8 cellular contexts compared by ENCODE assay signal in genomic region chr2:227163445-227163997, GRCh38. TPM values are rescaled to one million over a fixed set of nuclear protein-coding genes. Genes with fewer than 3 reads are reported as not detected.
DNase-seq lines count a peak whose midpoint lies in the region; ATAC-seq and TF ChIP-seq lines count a peak whose summit lies in the region.

No MANE protein-coding gene starts in this region.

- H2AFZ ChIP-seq in SK-N-SH (ENCODE audit: low read depth): no peak overlapping the region

- no peak for TF ChIP-seq RAD21 in SK-N-SH (IDR thresholded peaks at IDR 0.05; ENCODE audit: low read length)

- H3K4me1 ChIP-seq in SK-N-SH (ENCODE audit: control insufficient read depth in 1 of 2, insufficient read depth in 2 of 2, low read depth in 1 of 2, low read length in 1 of 2): peaks cover 0 to 12% of the 10 kb centered on the region in 2 experiments; a peak in 1 of 4 replicates

- peaks cover 28% of the 10 kb centered on the region for H3K27me3 ChIP-seq in SK-N-SH (ENCODE audit: insufficient read depth)

- peak overlapping the region; percentile 40 to 50 for H3K4me3 ChIP-seq in SK-N-SH (ENCODE audit: low read depth in 2 of 2, low read length in 1 of 2)
- peak overlapping the region; percentile 72 for H3K4me3 ChIP-seq in retinal pigment epithelial cell (ENCODE audit: low read length)

- H3K9me3 ChIP-seq in SK-N-SH: no peaks in the 10 kb centered on the region

- intact Hi-C loops in Right ventricle myocardium superior (cut with DNase I): no loop called here

- no peak for TF ChIP-seq EP300 in SK-N-SH (IDR thresholded peaks at IDR 0.05; ENCODE audit: borderline replicate concordance in 1 of 2, low read depth in 1 of 2, low read length in 1 of 2)

- H3F3A ChIP-seq in SK-N-SH (replicated peaks; ENCODE audit: insufficient read depth): no peaks in the 10 kb centered on the region

- H3K9me3 Mint-ChIP-seq in stimulated activated naive CD8-positive, alpha-beta T cell treated with anti-CD3 and anti-CD28 coated beads, Interleukin-15, Interleukin-2, amounts not matched to agents 100 ng/mL and 50 ng/mL, for 24 hours: peaks cover 6% of the 10 kb centered on the region

- no peak for ATAC-seq in stimulated activated naive CD8-positive, alpha-beta T cell treated with anti-CD3 and anti-CD28 coated beads, Interleukin-15, Interleukin-2, amounts not matched to agents 100 U/mL and 50 U/mL, for 24 hours
- ATAC-seq in HG02798 (IDR thresholded peaks at IDR 0.05; ENCODE audit: poor library complexity, unreplicated experiment) (peak; percentile 75), Right ventricle myocardium superior (ENCODE audit: poor library complexity) (peak; percentile 49)

- H3K4me3 Mint-ChIP-seq in stimulated activated naive CD8-positive, alpha-beta T cell treated with anti-CD3 and anti-CD28 coated beads, Interleukin-15, Interleukin-2, amounts not matched to agents 100 ng/mL and 50 ng/mL, for 24 hours: peak overlapping the region; percentile 56

- peaks cover 13% of the 10 kb centered on the region for H3K4me1 Mint-ChIP-seq in stimulated activated naive CD8-positive, alpha-beta T cell treated with anti-CD3 and anti-CD28 coated beads, Interleukin-15, Interleukin-2, amounts not matched to agents 100 ng/mL and 50 ng/mL, for 24 hours (ENCODE audit: low read depth)

- 4% methylated on average over 18 of the region's 20 CpGs for WGBS in SK-N-SH (ENCODE audit: low lambda C conversion rate)

- no peaks in the 10 kb centered on the region for H3K36me3 ChIP-seq in SK-N-SH (replicated peaks in 1 of 2; ENCODE audit: control insufficient read depth in 1 of 2, insufficient read depth in 2 of 2, low read length in 1 of 2)

- no peaks in the 10 kb centered on the region for H3K79me2 ChIP-seq in SK-N-SH (ENCODE audit: insufficient read depth)

- no peak overlapping the region for H3K27ac ChIP-seq in SK-N-SH (ENCODE audit: low read depth in 2 of 2, low read length in 1 of 2)

- CTCF ChIA-PET in SK-N-SH (lab: Yijun Ruan, JAX): interaction anchor here (1.1 kb wide), 1 partner anchor 75 kb away, joined by 4 read pairs; no protein-coding TSS in a partner anchor

- TF ChIP-seq CTCF in SK-N-SH (IDR thresholded peaks at IDR 0.05) (no peak), retinal pigment epithelial cell (conservative IDR thresholded peaks at IDR 0.05; ENCODE audit: low read depth, low read length) (no peak)

- peak overlapping the region; percentile 80 for H3K4me2 ChIP-seq in SK-N-SH

- no peaks in the 10 kb centered on the region for H3K9me2 ChIP-seq in SK-N-SH

- no peak overlapping the region for H3K27ac Mint-ChIP-seq in stimulated activated naive CD8-positive, alpha-beta T cell treated with anti-CD3 and anti-CD28 coated beads, Interleukin-15, Interleukin-2, amounts not matched to agents 100 ng/mL and 50 ng/mL, for 24 hours

- no peak overlapping the region for H3K9ac ChIP-seq in SK-N-SH

- DNase-seq in stimulated activated naive CD8-positive, alpha-beta T cell treated with anti-CD3 and anti-CD28 coated beads, Interleukin-15, Interleukin-2, amounts not matched to agents 100 U/mL and 50 U/mL, for 24 hours: no peak
- DNase-seq in SK-N-SH: peak; percentile 38
- peak; percentile 40 for DNase-seq in Right ventricle myocardium superior
- no peak for DNase-seq in retinal pigment epithelial cell (ENCODE audit: low read depth)
- DNase-seq in NCI-H1105 (lab: John Stamatoyannopoulos, UW): no peak
- DNase-seq in NCI-H1092 (lab: John Stamatoyannopoulos, UW): no peak

- POLR2A ChIA-PET in SK-N-SH (lab: Yijun Ruan, JAX): no interaction called here

- peaks cover 72% of the 10 kb centered on the region for H3K27me3 Mint-ChIP-seq in stimulated activated naive CD8-positive, alpha-beta T cell treated with anti-CD3 and anti-CD28 coated beads, Interleukin-15, Interleukin-2, amounts not matched to agents 100 ng/mL and 50 ng/mL, for 24 hours

- no peaks in the 10 kb centered on the region for H3K36me3 Mint-ChIP-seq in stimulated activated naive CD8-positive, alpha-beta T cell treated with anti-CD3 and anti-CD28 coated beads, Interleukin-15, Interleukin-2, amounts not matched to agents 100 ng/mL and 50 ng/mL, for 24 hours (ENCODE audit: low read depth)

- no peaks in the 10 kb centered on the region for H4K20me1 ChIP-seq in SK-N-SH (ENCODE audit: insufficient read depth)

TF ChIP-seq in SK-N-SH, 30 proteins besides CTCF, POLR2A, EP300 and RAD21:
- TF ChIP-seq, protein P1, sequence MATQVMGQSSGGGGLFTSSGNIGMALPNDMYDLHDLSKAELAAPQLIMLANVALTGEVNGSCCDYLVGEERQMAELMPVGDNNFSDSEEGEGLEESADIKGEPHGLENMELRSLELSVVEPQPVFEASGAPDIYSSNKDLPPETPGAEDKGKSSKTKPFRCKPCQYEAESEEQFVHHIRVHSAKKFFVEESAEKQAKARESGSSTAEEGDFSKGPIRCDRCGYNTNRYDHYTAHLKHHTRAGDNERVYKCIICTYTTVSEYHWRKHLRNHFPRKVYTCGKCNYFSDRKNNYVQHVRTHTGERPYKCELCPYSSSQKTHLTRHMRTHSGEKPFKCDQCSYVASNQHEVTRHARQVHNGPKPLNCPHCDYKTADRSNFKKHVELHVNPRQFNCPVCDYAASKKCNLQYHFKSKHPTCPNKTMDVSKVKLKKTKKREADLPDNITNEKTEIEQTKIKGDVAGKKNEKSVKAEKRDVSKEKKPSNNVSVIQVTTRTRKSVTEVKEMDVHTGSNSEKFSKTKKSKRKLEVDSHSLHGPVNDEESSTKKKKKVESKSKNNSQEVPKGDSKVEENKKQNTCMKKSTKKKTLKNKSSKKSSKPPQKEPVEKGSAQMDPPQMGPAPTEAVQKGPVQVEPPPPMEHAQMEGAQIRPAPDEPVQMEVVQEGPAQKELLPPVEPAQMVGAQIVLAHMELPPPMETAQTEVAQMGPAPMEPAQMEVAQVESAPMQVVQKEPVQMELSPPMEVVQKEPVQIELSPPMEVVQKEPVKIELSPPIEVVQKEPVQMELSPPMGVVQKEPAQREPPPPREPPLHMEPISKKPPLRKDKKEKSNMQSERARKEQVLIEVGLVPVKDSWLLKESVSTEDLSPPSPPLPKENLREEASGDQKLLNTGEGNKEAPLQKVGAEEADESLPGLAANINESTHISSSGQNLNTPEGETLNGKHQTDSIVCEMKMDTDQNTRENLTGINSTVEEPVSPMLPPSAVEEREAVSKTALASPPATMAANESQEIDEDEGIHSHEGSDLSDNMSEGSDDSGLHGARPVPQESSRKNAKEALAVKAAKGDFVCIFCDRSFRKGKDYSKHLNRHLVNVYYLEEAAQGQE (IDR thresholded peaks at IDR 0.05; ENCODE audit: low read depth, low read length): no peak
- no peak for TF ChIP-seq SMC3 (IDR thresholded peaks at IDR 0.05; ENCODE audit: low read depth, low read length)
- TF ChIP-seq RFX5 (IDR thresholded peaks at IDR 0.05; ENCODE audit: low read length): no peak
- no peak for TF ChIP-seq TCF12 (IDR thresholded peaks at IDR 0.05)
- TF ChIP-seq POLR2AphosphoS5 (IDR thresholded peaks at IDR 0.05; ENCODE audit: low read depth, low read length): no peak
- TF ChIP-seq FOXM1 (IDR thresholded peaks at IDR 0.05; ENCODE audit: low read depth): no peak
- no peak for TF ChIP-seq MXI1 (IDR thresholded peaks at IDR 0.05; ENCODE audit: low read depth, low read length)
- no peak for TF ChIP-seq FOXJ3 (CRISPR knock-in tag; IDR thresholded peaks at IDR 0.05)
- TF ChIP-seq GATA2 (CRISPR knock-in tag; IDR thresholded peaks at IDR 0.05): no peak
TF ChIP-seq in SK-N-SH: peak in this region for 0.

RNA-seq across cellular contexts. Expression of gene COL4A4, which starts 0.5 kb away (rescaled TPM):
- polyA plus RNA-seq in SK-N-SH (2012; rRNA removed): not detected in 2 replicates
- under 0.01 TPM in 1 of 2 replicates, not detected in the other for polyA plus RNA-seq in SK-N-SH (2012; cell fraction: cytosol; rRNA removed)
- polyA plus RNA-seq in SK-N-SH (2012; cell fraction: nucleus; rRNA removed): not detected in 2 replicates
- 10.3 TPM for total RNA-seq in Right ventricle myocardium superior

RNA-seq across cellular contexts. Expression of gene COL4A3, which starts 0.9 kb away (rescaled TPM):
- not detected in 2 replicates for polyA plus RNA-seq in SK-N-SH (2012; rRNA removed)
- polyA plus RNA-seq in SK-N-SH (2012; cell fraction: cytosol; rRNA removed): not detected in 2 replicates
- not detected in 2 replicates for polyA plus RNA-seq in SK-N-SH (2012; cell fraction: nucleus; rRNA removed)
- total RNA-seq in Right ventricle myocardium superior: 5.8 TPM

Comparison
In these comparisons a context has a peak if more than half of its experiments do, and no peak if none do; other contexts are left out.
1. DNase-seq: peak in SK-N-SH (single experiment) and Right ventricle myocardium superior (single experiment); none in stimulated activated naive CD8-positive, alpha-beta T cell treated with anti-CD3 and anti-CD28 coated beads, Interleukin-15, Interleukin-2, amounts not matched to agents 100 U/mL and 50 U/mL, for 24 hours (single experiment), retinal pigment epithelial cell (single experiment), NCI-H1105 (single experiment) and NCI-H1092 (single experiment).